8 cellular contexts compared by ENCODE assay signal in genomic region chr22:41526802-41527799, GRCh38. TPM values are rescaled to one million over a fixed set of nuclear protein-coding genes. Genes with fewer than 3 reads are reported as not detected.
DNase-seq lines count a peak whose midpoint lies in the region; ATAC-seq and TF ChIP-seq lines count a peak whose summit lies in the region.

No MANE protein-coding gene starts in this region.

- H3K4me2 ChIP-seq in PC-9 = no peak overlapping the region

- ATAC-seq in psoas muscle (peak; percentile 49 to 67 (median 60)), GM21367 (IDR thresholded peaks at IDR 0.05; ENCODE audit: unreplicated experiment) (no peak)

- TF ChIP-seq POLR2A in uterus (IDR thresholded peaks at IDR 0.05) = no peak

- H3K9me2 ChIP-seq in PC-9 (ENCODE audit: insufficient read depth) = no peaks in the 10 kb centered on the region

- no peaks in the 10 kb centered on the region for H3K4me1 ChIP-seq in PC-9 (replicated peaks; ENCODE audit: insufficient read depth)
- H3K4me1 ChIP-seq in psoas muscle = peaks cover 27% of the 10 kb centered on the region
- H3K4me1 ChIP-seq in uterus = peaks cover 0 to 14% of the 10 kb centered on the region in 2 donors

- POLR2A ChIA-PET in PC-9 (lab: Charles Lee; ENCODE audit: unreplicated experiment) = interaction anchor here (0.6 kb wide), 1 partner anchor 647 kb away, joined by 32 read pairs; no protein-coding TSS in a partner anchor

- TF ChIP-seq CTCF in GM12874 (IDR thresholded peaks at IDR 0.05; ENCODE audit: insufficient read depth, low read depth, low read length) (peak; percentile 95), PC-9 (conservative IDR thresholded peaks at IDR 0.05) (peak; percentile 90), foreskin fibroblast (IDR thresholded peaks at IDR 0.05; ENCODE audit: low read depth, low read length) (peak; percentile 86), psoas muscle (IDR thresholded peaks at IDR 0.05) (peak; percentile 86), uterus (IDR thresholded peaks at IDR 0.05) (peak; percentile 60 to 69 (median 64))

- DNase-seq in PC-9 (peak in 1 of 2 experiments; percentile 46), foreskin fibroblast (peak in 1 of 2 donors; percentile 64), psoas muscle (peak; percentile 60 to 84), uterus (peak in 1 of 2 donors; percentile 57), posterior vena cava (ENCODE audit: low spot score) (no peak)
- DNase-seq in activated T-helper 1 cell treated with anti-CD3 and anti-CD28 coated beads, Interleukin-2, amount 50 U/mL, for 16 hours (ENCODE audit: low read depth in 1 of 2, low spot score in 1 of 2) = peak; percentile 50 to 55

- H3K79me2 ChIP-seq in PC-9 (ENCODE audit: low read depth) = peaks cover under 1% of the 10 kb centered on the region; the same call in 1 of the 2 replicates

- CTCF ChIA-PET in PC-9 (lab: Charles Lee) = interaction anchor here (0.5 to 1.5 kb wide), 3 partner anchors 9 to 605 kb away, joined by 3 to 5 read pairs (median 4); no protein-coding TSS in a partner anchor

- H3K27me3 ChIP-seq in PC-9 (ENCODE audit: insufficient read depth, low read depth) (no peaks in the 10 kb centered on the region), psoas muscle (ENCODE audit: insufficient read depth in 3 of 3, low read length in 2 of 3) (no peaks in the 10 kb centered on the region), uterus (no peaks in the 10 kb centered on the region)

- no TSS peak for BruUV-seq in PC-9 (replicated peaks; lab: Mats Ljungman, UMichigan)

- no peak overlapping the region for H3K4me3 ChIP-seq in PC-9
- H3K4me3 ChIP-seq in foreskin fibroblast (ENCODE audit: low read depth in 1 of 2, low read length in 2 of 2) = no peak overlapping the region
- no peak overlapping the region for H3K4me3 ChIP-seq in psoas muscle
- no peak overlapping the region for H3K4me3 ChIP-seq in uterus

- peaks cover 78% of the 10 kb centered on the region for H4K20me1 ChIP-seq in PC-9 (ENCODE audit: insufficient read depth)

- H3K27ac ChIP-seq in PC-9 (no peak overlapping the region), psoas muscle (peak overlapping the region; percentile 54), uterus (peak overlapping the region; percentile 16 to 89)

- H3F3A ChIP-seq in PC-9 (ENCODE audit: insufficient read depth, low read depth) = peaks cover 90% of the 10 kb centered on the region

- H2AFZ ChIP-seq in PC-9 = no peak overlapping the region

- H3K9me3 ChIP-seq in PC-9 (ENCODE audit: insufficient read depth, low read depth) (no peaks in the 10 kb centered on the region), psoas muscle (no peaks in the 10 kb centered on the region), uterus (no peaks in the 10 kb centered on the region)

- WGBS in psoas muscle, 3 donors = 56 to 70% (median 58%) methylated on average over 32 of the region's 32 CpGs

- H3K36me3 ChIP-seq in PC-9 (ENCODE audit: low read depth) = peaks cover 29% of the 10 kb centered on the region
- H3K36me3 ChIP-seq in psoas muscle (ENCODE audit: insufficient read depth in 1 of 2, low read depth in 1 of 2) = peaks cover 20 to 97% of the 10 kb centered on the region in 2 donors
- H3K36me3 ChIP-seq in uterus = no peaks in the 10 kb centered on the region

- intact Hi-C loops in PC-9 (cut with micrococcal nuclease; ENCODE audit: unreplicated experiment) (no loop called here), psoas muscle (cut with DNase I) (loop anchor here in 1 of 2 donors (10.0 kb wide), 1 partner anchor 202 kb away; no protein-coding TSS in a partner anchor), uterus (cut with DNase I; ENCODE audit: low total_unique reads) (loop anchor here (5.0 kb wide), 1 partner anchor 135 kb away; no protein-coding TSS in a partner anchor), posterior vena cava (cut with DNase I) (no loop called here)

RNA-seq across cellular contexts. Expression of gene POLR3H, which starts 17.2 kb away (rescaled TPM):
- total RNA-seq in PC-9 (2021) (47.6 and 49.7 TPM in 2 replicates), psoas muscle (10 to 100 TPM; 13.1 to 23.2 (median 18.5) TPM), uterus (10 to 100 TPM in 2 of 4 donors, 1 to 10 TPM in 2; 3.2 to 41.9 (median 16.6) TPM), posterior vena cava (10 to 100 TPM; 29.9 to 35.4 TPM)
- 10 to 100 TPM; 17.1 to 28.6 (median 17.2) TPM for polyA plus RNA-seq in psoas muscle

RNA-seq across cellular contexts. Expression of gene CSDC2, which starts 33.7 kb away (rescaled TPM):
- total RNA-seq in PC-9 (2021) (0.13 TPM in 1 of 2 replicates, not detected in the other), psoas muscle (1 to 10 TPM in 1 of 4 donors, under 1 TPM in 3; 0.27 to 1.1 (median 0.77) TPM), uterus (10 to 100 TPM in 2 of 4 donors, 1 to 10 TPM in 2; 2.4 to 83.0 (median 19.6) TPM), posterior vena cava (10 to 100 TPM; 11.5 to 27.0 TPM)
- under 1 TPM; 0.60 to 0.69 (median 0.66) TPM for polyA plus RNA-seq in psoas muscle

RNA-seq across cellular contexts. Expression of gene ACO2, which starts 58.2 kb away (rescaled TPM):
- total RNA-seq in PC-9 (2021) (76.7 and 80.0 TPM in 2 replicates), psoas muscle (100 to 1,000 TPM; 422 to 513 (median 474) TPM), uterus (10 to 100 TPM; 21.5 to 64.4 (median 47.1) TPM), posterior vena cava (10 to 100 TPM; 61.4 to 63.8 TPM)
- 100 to 1,000 TPM; 346 to 459 (median 402) TPM for polyA plus RNA-seq in psoas muscle

RNA-seq across cellular contexts. Expression of gene PHF5A, which starts 58.6 kb away (rescaled TPM):
- 49.1 and 62.9 TPM in 2 replicates for total RNA-seq in PC-9 (2021)
- total RNA-seq in psoas muscle = 10 to 100 TPM; 19.9 to 40.0 (median 23.4) TPM
- 10 to 100 TPM; 34.3 to 79.2 (median 49.0) TPM for polyA plus RNA-seq in psoas muscle
- 10 to 100 TPM; 38.5 to 65.1 (median 46.4) TPM for total RNA-seq in uterus
- total RNA-seq in posterior vena cava = 10 to 100 TPM; 27.5 to 33.5 TPM
